9 cellular contexts compared by ENCODE assay signal in genomic region chr22:37546436-37547248, GRCh38. TPM values are rescaled to one million over a fixed set of nuclear protein-coding genes. Genes with fewer than 3 reads are reported as not detected.
DNase-seq lines count a peak whose midpoint lies in the region; ATAC-seq, FAIRE-seq and TF ChIP-seq lines count a peak whose summit lies in the region.
"Had no signal": no experiment of that assay in that cellular context is flagged by ENCODE, and none has a peak within 500 bp of the region (broad histone marks: within the 10 kb centered on the region; RNA-seq: fewer than 3 reads in every experiment).

No MANE protein-coding gene starts in this region.

- CTCF ChIA-PET in endothelial cell of umbilical vein (lab: Charles Lee): interaction anchor here (1.0 to 16.0 kb wide), 12 partner anchors 18 to 317 kb away, joined by 3 to 977 read pairs (median 4); partner anchors contain the start of genes CDC42EP1, GGA1 and NOL12

- H2AFZ ChIP-seq in endothelial cell of umbilical vein (ENCODE audit: low read depth, low read length): peak overlapping the region; percentile 26

- dilution Hi-C loops in endothelial cell of umbilical vein (cut with MboI; ENCODE audit: extremely low pct_ligation_motif_present, low sequenced_read_pairs): no loop called here

- H3K27me3 ChIP-seq in endothelial cell of umbilical vein (ENCODE audit: control insufficient read depth in 2 of 2, insufficient read depth in 2 of 2, low read length in 2 of 2) (no peaks in the 10 kb centered on the region), thoracic aorta (replicated peaks; ENCODE audit: insufficient read depth) (no peaks in the 10 kb centered on the region)

- H3K27ac ChIP-seq in endothelial cell of umbilical vein (ENCODE audit: insufficient read depth, low read depth, low read length): peak overlapping the region; percentile 91
- peak overlapping the region; percentile 88 to 100 for H3K27ac ChIP-seq in thoracic aorta

- intact Hi-C loops in endothelial cell of umbilical vein (cut with micrococcal nuclease): loop anchor here (1.0 to 2.0 kb wide), 3 partner anchors 10 to 62 kb away; partner anchors contain the start of gene GGA1

- H3K4me3 ChIP-seq in endothelial cell of umbilical vein (replicated peaks in 1 of 3; ENCODE audit: insufficient read depth in 1 of 3, low read depth in 1 of 3, low read length in 3 of 3) (no peak overlapping the region), thoracic aorta (peak overlapping the region; percentile 53)

- ATAC-seq in thoracic aorta (ENCODE audit: insufficient number of reproducible peaks, low FRiP score, low read depth): peak; percentile 26
- no peak for ATAC-seq in GM21786 (IDR thresholded peaks at IDR 0.05; ENCODE audit: unreplicated experiment)

- peak overlapping the region; percentile 64 for H3K9ac ChIP-seq in endothelial cell of umbilical vein (replicated peaks; ENCODE audit: extremely low read depth, insufficient read depth, low read length)

- BruUV-seq in endothelial cell of umbilical vein (replicated peaks; lab: Mats Ljungman, UMichigan): TSS peak; percentile 58

- H3K36me3 ChIP-seq in endothelial cell of umbilical vein (ENCODE audit: control insufficient read depth in 2 of 2, extremely low read depth in 1 of 2, insufficient read depth in 2 of 2, low read length in 2 of 2): no peaks in the 10 kb centered on the region
- H3K36me3 ChIP-seq in thoracic aorta: no peaks in the 10 kb centered on the region

- peak in 1 of 2 donors; percentile 15 for TF ChIP-seq CTCF in endothelial cell of umbilical vein (IDR thresholded peaks at IDR 0.05; ENCODE audit: extremely low read depth in 1 of 2, insufficient read depth in 1 of 2, low read depth in 1 of 2, low read length in 2 of 2)
- TF ChIP-seq CTCF in thoracic aorta (IDR thresholded peaks at IDR 0.05): no peak
- TF ChIP-seq CTCF in GM20000 (IDR thresholded peaks at IDR 0.05; ENCODE audit: extremely low read depth, missing control alignments): no peak

- no peaks in the 10 kb centered on the region for H3K79me2 ChIP-seq in endothelial cell of umbilical vein (ENCODE audit: control insufficient read depth, insufficient read depth, low read length)

- H4K20me1 ChIP-seq in endothelial cell of umbilical vein (replicated peaks; ENCODE audit: control insufficient read depth, extremely low read depth, insufficient read depth, low read length): no peaks in the 10 kb centered on the region

- peak overlapping the region; percentile 68 for H3K4me2 ChIP-seq in endothelial cell of umbilical vein (ENCODE audit: insufficient read depth, low read length)

- no peak for FAIRE-seq in endothelial cell of umbilical vein (lab: Jason Lieb, UNC)

- no peak for TF ChIP-seq POLR2A in endothelial cell of umbilical vein (IDR thresholded peaks at IDR 0.05; ENCODE audit: low read depth, low read length)

- H3K4me1 ChIP-seq in endothelial cell of umbilical vein (ENCODE audit: control insufficient read depth, extremely low read depth, insufficient read depth, low read length) (peaks cover 26% of the 10 kb centered on the region), thoracic aorta (ENCODE audit: control insufficient read depth in 1 of 2, low read depth in 2 of 2) (peaks cover 40 to 72% of the 10 kb centered on the region in 2 donors)

- H3K9me3 ChIP-seq in endothelial cell of umbilical vein (replicated peaks; ENCODE audit: control insufficient read depth, insufficient read depth, low read length): no peaks in the 10 kb centered on the region
- no peaks in the 10 kb centered on the region for H3K9me3 ChIP-seq in thoracic aorta

- no peaks in the 10 kb centered on the region for H3K9me1 ChIP-seq in endothelial cell of umbilical vein (replicated peaks; ENCODE audit: control insufficient read depth, extremely low read depth, insufficient read depth, low read length)

- POLR2A ChIA-PET in endothelial cell of umbilical vein (lab: Charles Lee): interaction anchor here (0.7 to 2.6 kb wide), 8 partner anchors 12 to 61 kb away, joined by 3 to 17 read pairs (median 8); partner anchors contain the start of gene CDC42EP1

- DNase-seq in M059J (ENCODE audit: low read depth): peak; percentile 88
- DNase-seq in endothelial cell of umbilical vein (ENCODE audit: low read depth, low spot score): peak; percentile 44
- DNase-seq in medulla oblongata (ENCODE audit: extremely low spot score): peak; percentile 80
- DNase-seq in thoracic aorta (ENCODE audit: low spot score): no peak
- DNase-seq in NCI-H2029 treated with DMSO at 0.1 percent for 48 hours (lab: John Stamatoyannopoulos, UW): no peak
- DNase-seq in NCI-H2081 (lab: John Stamatoyannopoulos, UW): no peak
- DNase-seq in GM20000 (ENCODE audit: low spot score): no peak
- DNase-seq: SHP77 treated with DMSO at 0.1 percent for 48 hours had no signal

TF ChIP-seq in endothelial cell of umbilical vein, 7 proteins besides CTCF, POLR2A, EP300 and RAD21:
- TF ChIP-seq JUN (IDR thresholded peaks at IDR 0.05; ENCODE audit: borderline replicate concordance, insufficient read depth, insufficient read length, low read depth) (no peak), MYC (IDR thresholded peaks at IDR 0.05; ENCODE audit: low read depth, low read length) (no peak), MAX (IDR thresholded peaks at IDR 0.05; ENCODE audit: insufficient read depth, insufficient read length) (no peak), FOS (IDR thresholded peaks at IDR 0.05; ENCODE audit: borderline replicate concordance, insufficient read depth, low read length) (no peak), GATA2 (IDR thresholded peaks at IDR 0.05; ENCODE audit: insufficient read depth, insufficient read length, low read depth, low read length) (no peak), EZH2 (IDR thresholded peaks at IDR 0.05; ENCODE audit: borderline replicate concordance, low read depth, low read length, severe bottlenecking) (no peak), POLR2AphosphoS5 (IDR thresholded peaks at IDR 0.05; ENCODE audit: insufficient read depth, low read depth, low read length) (no peak)

RNA-seq across cellular contexts. Expression of gene CDC42EP1, which starts 13.6 kb away (rescaled TPM):
- total RNA-seq in M059J (2014; rRNA removed; shearing (Covaris generic)): 44.3 and 51.7 TPM in 2 replicates
- total RNA-seq in endothelial cell of umbilical vein (141 and 146 TPM in 2 replicates), thoracic aorta (100 to 1,000 TPM in 1 of 2 donors, 10 to 100 TPM in 1; 61.6 to 104 TPM)
- polyA plus RNA-seq in endothelial cell of umbilical vein: 82.2 and 100 TPM in 2 replicates
- polyA plus RNA-seq in endothelial cell of umbilical vein (2011; cell fraction: cytosol; rRNA removed): 34.6 and 54.8 TPM in 2 replicates
- 26.2 and 27.8 TPM in 2 replicates for polyA plus RNA-seq in endothelial cell of umbilical vein (2011; cell fraction: nucleus; rRNA removed)
- polyA plus RNA-seq in endothelial cell of umbilical vein (2012): 55.5 and 78.4 TPM in 2 replicates
- polyA minus RNA-seq in endothelial cell of umbilical vein: 16.9 and 24.9 TPM in 2 replicates
- 33.0 TPM for polyA minus RNA-seq in endothelial cell of umbilical vein (2011; cell fraction: cytosol; rRNA and poly(A)+ RNA removed)
- 13.5 and 26.4 TPM in 2 replicates for polyA minus RNA-seq in endothelial cell of umbilical vein (2011; cell fraction: nucleus; rRNA and poly(A)+ RNA removed)

RNA-seq across cellular contexts. Expression of gene CARD10, which starts 27.4 kb away (rescaled TPM):
- 8.3 and 10.6 TPM in 2 replicates for total RNA-seq in M059J (2014; rRNA removed; shearing (Covaris generic))
- total RNA-seq in endothelial cell of umbilical vein: 39.5 and 40.6 TPM in 2 replicates
- 36.1 and 42.0 TPM in 2 replicates for polyA plus RNA-seq in endothelial cell of umbilical vein
- 21.1 and 28.5 TPM in 2 replicates for polyA plus RNA-seq in endothelial cell of umbilical vein (2011; cell fraction: cytosol; rRNA removed)
- 44.8 and 58.7 TPM in 2 replicates for polyA plus RNA-seq in endothelial cell of umbilical vein (2011; cell fraction: nucleus; rRNA removed)
- 19.0 and 22.9 TPM in 2 replicates for polyA plus RNA-seq in endothelial cell of umbilical vein (2012)
- polyA minus RNA-seq in endothelial cell of umbilical vein: 23.6 and 26.9 TPM in 2 replicates
- polyA minus RNA-seq in endothelial cell of umbilical vein (2011; cell fraction: cytosol; rRNA and poly(A)+ RNA removed): 12.5 TPM
- 12.6 and 21.3 TPM in 2 replicates for polyA minus RNA-seq in endothelial cell of umbilical vein (2011; cell fraction: nucleus; rRNA and poly(A)+ RNA removed)
- 10 to 100 TPM in 1 of 2 donors, 1 to 10 TPM in 1; 7.2 to 11.0 TPM for total RNA-seq in thoracic aorta

RNA-seq across cellular contexts. Expression of gene LGALS2, which starts 33.2 kb away (rescaled TPM):
- total RNA-seq in M059J (2014; rRNA removed; shearing (Covaris generic)): not detected in 2 replicates
- total RNA-seq in endothelial cell of umbilical vein (not detected in 2 replicates), thoracic aorta (not detected)
- not detected in 2 replicates for polyA plus RNA-seq in endothelial cell of umbilical vein
- polyA plus RNA-seq in endothelial cell of umbilical vein (2011; cell fraction: cytosol; rRNA removed): not detected in 2 replicates
- polyA plus RNA-seq in endothelial cell of umbilical vein (2011; cell fraction: nucleus; rRNA removed): not detected in 2 replicates
- polyA plus RNA-seq in endothelial cell of umbilical vein (2012): not detected in 2 replicates
- polyA minus RNA-seq in endothelial cell of umbilical vein: not detected in 2 replicates
- not detected for polyA minus RNA-seq in endothelial cell of umbilical vein (2011; cell fraction: cytosol; rRNA and poly(A)+ RNA removed)
- not detected in 2 replicates for polyA minus RNA-seq in endothelial cell of umbilical vein (2011; cell fraction: nucleus; rRNA and poly(A)+ RNA removed)

Comparison
In these comparisons a context has a peak if more than half of its experiments do, and no peak if none do; other contexts are left out.
1. DNase-seq: peak in M059J (single experiment), endothelial cell of umbilical vein (single experiment) and medulla oblongata (single experiment); none in thoracic aorta (single experiment), NCI-H2029 treated with DMSO at 0.1 percent for 48 hours (single experiment), NCI-H2081 (0 of 2) and GM20000 (single experiment).